8 cellular contexts compared by ENCODE assay signal in genomic region chr17:30906101-30906911, GRCh38.
DNase-seq lines count a peak whose midpoint lies in the region; ATAC-seq and TF ChIP-seq lines count a peak whose summit lies in the region.

Gene TEFM (minus strand): TSS chr17:30906238. CDS start chr17:30906198, 40 bp downstream.

- CTCF ChIA-PET in HEK293T (lab: Yijun Ruan, JAX): interaction anchor here (0.5 kb wide), 1 partner anchor 9 kb away, joined by 3 read pairs; no protein-coding TSS in a partner anchor

- peaks cover 51% of the 10 kb centered on the region for H3K4me1 Mint-ChIP-seq in activated naive CD4-positive, alpha-beta T cell treated with anti-CD3 and anti-CD28 coated beads, Interleukin-2, amount 50 U/mL, for 24 hours

- DNase-seq in GM03348 (ENCODE audit: low spot score) (peak; percentile 93), HEK293T (ENCODE audit: extremely low spot score) (peak; percentile 81), MV-4-11 (lab: John Stamatoyannopoulos, UW) (peak; percentile 81), globus pallidus (ENCODE audit: low spot score) (peak; percentile 81), nucleus accumbens (lab: John Stamatoyannopoulos, UW) (peak in 55 of 56 donors; percentile 30 to 92 (median 77)), superior temporal gyrus (ENCODE audit: extremely low spot score) (peak; percentile 90)

- peaks cover 3% of the 10 kb centered on the region for H3K36me3 Mint-ChIP-seq in activated naive CD4-positive, alpha-beta T cell treated with anti-CD3 and anti-CD28 coated beads, Interleukin-2, amount 50 U/mL, for 24 hours

- no peaks in the 10 kb centered on the region for H3K27me3 Mint-ChIP-seq in activated naive CD4-positive, alpha-beta T cell treated with anti-CD3 and anti-CD28 coated beads, Interleukin-2, amount 50 U/mL, for 24 hours

- H3K4me3 Mint-ChIP-seq in activated naive CD4-positive, alpha-beta T cell treated with anti-CD3 and anti-CD28 coated beads, Interleukin-2, amount 50 U/mL, for 24 hours: peak within 1 kb of the TSS; percentile 98

- POLR2A ChIA-PET in HEK293T (lab: Yijun Ruan, JAX): interaction anchor here (0.5 to 2.8 kb wide), 15 partner anchors 8 to 478 kb away, joined by 3 to 21 read pairs (median 4); partner anchors contain the start of genes ADAP2, NF1 and RNF135

- H3K9me3 Mint-ChIP-seq in activated naive CD4-positive, alpha-beta T cell treated with anti-CD3 and anti-CD28 coated beads, Interleukin-2, amount 50 U/mL, for 24 hours: no peaks in the 10 kb centered on the region

- H3K27ac Mint-ChIP-seq in activated naive CD4-positive, alpha-beta T cell treated with anti-CD3 and anti-CD28 coated beads, Interleukin-2, amount 50 U/mL, for 24 hours: peak within 1 kb of the TSS; percentile 97

- ATAC-seq in SK-N-SH treated with all-trans-retinoic acid at 6 μM for 48 hours: peak; percentile 97

TF ChIP-seq in HEK293T, 16 proteins besides CTCF, POLR2A, EP300 and RAD21:
- TF ChIP-seq ELF4 (IDR thresholded peaks at IDR 0.05) (peak; percentile 61), PKNOX1 (IDR thresholded peaks at IDR 0.05) (peak; percentile 51), ARNT (IDR thresholded peaks at IDR 0.05) (peak; percentile 41; the same call in 1 of the 2 replicates), CTBP1 (IDR thresholded peaks at IDR 0.05; ENCODE audit: borderline replicate concordance) (peak; percentile 94), NFRKB (IDR thresholded peaks at IDR 0.05) (no peak; the same call in 1 of the 2 replicates), FOXM1 (IDR thresholded peaks at IDR 0.05; ENCODE audit: borderline replicate concordance) (0 out of 2 replicates have a peak, but pooled peaks have one; percentile 19), HDGF (IDR thresholded peaks at IDR 0.05; ENCODE audit: borderline replicate concordance) (no peak)
TF ChIP-seq in HEK293T: peak in this region for 5.

TF ChIP-seq in SK-N-SH treated with all-trans-retinoic acid at 6 μM for 48 hours, 23 proteins besides CTCF, POLR2A, EP300 and RAD21:
- peak; percentile 53; the same call in 1 of the 2 replicates for TF ChIP-seq ZFP3 (CRISPR knock-in tag; IDR thresholded peaks at IDR 0.05)
- TF ChIP-seq TSHZ2 (CRISPR knock-in tag; IDR thresholded peaks at IDR 0.05): 0 out of 2 replicates have a peak, but pooled peaks have one; percentile 59
- no peak for TF ChIP-seq OSR1 (CRISPR knock-in tag; IDR thresholded peaks at IDR 0.05)
TF ChIP-seq in SK-N-SH treated with all-trans-retinoic acid at 6 μM for 48 hours: peak in this region for 2.

Comparison
In these comparisons a context has a peak if more than half of its experiments do, and no peak if none do; other contexts are left out.
1. Peak in every context shown above with its lines: DNase-seq and ATAC-seq.